Comparison of ENCODE assay signal across 22 cellular contexts in genomic region chr14:26414103-26414502, GRCh38.
DNase-seq lines count a peak whose midpoint lies in the region; ATAC-seq, FAIRE-seq and TF ChIP-seq lines count a peak whose summit lies in the region.
"Had no signal": no experiment of that assay in that cellular context is flagged by ENCODE, and none has a peak within 500 bp of the region (broad histone marks: within the 10 kb centered on the region; RNA-seq: fewer than 3 reads in every experiment).

No MANE protein-coding gene starts in this region.

- POLR2A ChIA-PET in HepG2 (lab: Yijun Ruan, JAX): no interaction called here

- no peak for TF ChIP-seq CTCF in mucosa of descending colon (IDR thresholded peaks at IDR 0.05)
- TF ChIP-seq CTCF in right lobe of liver (IDR thresholded peaks at IDR 0.05): no peak
- no peak for TF ChIP-seq CTCF in HepG2 (CRISPR knock-in tag; IDR thresholded peaks at IDR 0.05)

- 58% methylated on average over 1 of the region's 1 CpG for WGBS in right lobe of liver (ENCODE audit: insufficient coverage, low coverage, low lambda C conversion rate, missing lambda C conversion rate)
- 0% methylated on average over 1 of the region's 1 CpG for WGBS in HepG2 (ENCODE audit: low lambda C conversion rate)

- no peak overlapping the region for H2AFZ ChIP-seq in HepG2 (ENCODE audit: low read length)

- CTCF ChIA-PET in HepG2 (lab: Yijun Ruan, JAX; ENCODE audit: low intra/inter-chr PET ratio, low total read pairs): no interaction called here

- ATAC-seq in left colon (peak; percentile 82), mucosa of descending colon (peak; percentile 68), right lobe of liver (no peak), HepG2 (no peak)
- ATAC-seq: A549; CD8-positive, alpha-beta T cell; GM12878 had no signal

- H3K27ac ChIP-seq in right lobe of liver (no peak overlapping the region), HepG2 (ENCODE audit: extremely low read length, insufficient read depth, low read length) (no peak overlapping the region)
- H3K27ac ChIP-seq: 22Rv1; A549; BLaER1 treated with 17β-estradiol and CSF1 and Interleukin-3, amounts not matched to agents 10 nM and 100 nM; C4-2B had no signal

- no peak for FAIRE-seq in HepG2 (lab: Jason Lieb, UNC)
- FAIRE-seq: A549, D721Med, GM12878, GM12892, GM19239 had no signal

- no peak for TF ChIP-seq EP300 in HepG2 (IDR thresholded peaks at IDR 0.05; ENCODE audit: low read depth in 2 of 2, low read length in 2 of 2)
- TF ChIP-seq EP300 in HepG2 (CRISPR knock-in tag; IDR thresholded peaks at IDR 0.05; ENCODE audit: borderline replicate concordance): no peak

- no peaks in the 10 kb centered on the region for H4K20me1 ChIP-seq in HepG2 (ENCODE audit: insufficient read depth, low read length)
- H4K20me1 ChIP-seq: BLaER1 treated with 17β-estradiol and CSF1 and Interleukin-3, amounts not matched to agents 10 nM and 100 nM had no signal

- BruUV-seq in HepG2 (replicated peaks; lab: Mats Ljungman, UMichigan): no TSS peak

- in situ Hi-C loops in G401 (cut with HindIII; ENCODE audit: low sequenced_read_pairs) (no loop called here), HepG2 (cut with HindIII; ENCODE audit: extremely low pct_ligation_motif_present, low pct_unique_long_range_greater_than_20kb) (no loop called here)

- H3K4me3 ChIP-seq in mucosa of descending colon: no peak overlapping the region
- H3K4me3 ChIP-seq in right lobe of liver: no peak overlapping the region
- no peak overlapping the region for H3K4me3 ChIP-seq in HepG2 (replicated peaks in 1 of 3; ENCODE audit: insufficient read depth in 1 of 3, low read depth in 2 of 3, low read length in 3 of 3)
- H3K4me3 ChIP-seq: A549; BLaER1 treated with 17β-estradiol and CSF1 and Interleukin-3, amounts not matched to agents 10 nM and 100 nM; GM12878 had no signal

- H3K4me2 ChIP-seq in HepG2 (ENCODE audit: low read depth, low read length): no peak overlapping the region
- H3K4me2 ChIP-seq: A549; BLaER1 treated with 17β-estradiol and CSF1 and Interleukin-3, amounts not matched to agents 10 nM and 100 nM had no signal

- no peaks in the 10 kb centered on the region for H3K9me3 ChIP-seq in mucosa of descending colon
- no peaks in the 10 kb centered on the region for H3K9me3 ChIP-seq in right lobe of liver
- H3K9me3 ChIP-seq in HepG2 (ENCODE audit: low read length): peaks cover 96% of the 10 kb centered on the region
- H3K9me3 ChIP-seq: A549; BLaER1 treated with 17β-estradiol and CSF1 and Interleukin-3, amounts not matched to agents 10 nM and 100 nM; Caco-2 had no signal

- H3K36me3 ChIP-seq in mucosa of descending colon (ENCODE audit: low read depth) (no peaks in the 10 kb centered on the region), right lobe of liver (no peaks in the 10 kb centered on the region), HepG2 (replicated peaks in 1 of 2; ENCODE audit: control insufficient read depth in 1 of 2, insufficient read depth in 2 of 2, low read length in 2 of 2) (no peaks in the 10 kb centered on the region)
- H3K36me3 ChIP-seq: BLaER1 treated with 17β-estradiol and CSF1 and Interleukin-3, amounts not matched to agents 10 nM and 100 nM had no signal

- peak; percentile 18 for DNase-seq in G401 (ENCODE audit: low spot score)
- peak; percentile 13 for DNase-seq in SW480 (ENCODE audit: low spot score)
- no peak for DNase-seq in left colon
- no peak for DNase-seq in mucosa of descending colon
- DNase-seq in kidney tubule cell (ENCODE audit: low spot score): no peak
- no peak for DNase-seq in right lobe of liver
- no peak for DNase-seq in HepG2 (ENCODE audit: low spot score)
- DNase-seq: AML-193; Caco-2; Calu3; CD4-positive, alpha-beta T cell; CD8-positive, alpha-beta T cell; DMS79 treated with DMSO at 0.1 percent for 48 hours; GDM1 had no signal

- intact Hi-C loops in left colon (cut with DNase I, micrococcal nuclease) (no loop called here), mucosa of descending colon (cut with DNase I, micrococcal nuclease) (no loop called here), right lobe of liver (cut with DNase I) (no loop called here), HepG2 (cut with micrococcal nuclease; ENCODE audit: unreplicated experiment) (no loop called here)

- no peaks in the 10 kb centered on the region for H3K79me2 ChIP-seq in HepG2 (ENCODE audit: insufficient read depth, low read length)

- no peak for TF ChIP-seq POLR2A in right lobe of liver (IDR thresholded peaks at IDR 0.05)
- no peak for TF ChIP-seq POLR2A in HepG2 (IDR thresholded peaks at IDR 0.05; ENCODE audit: insufficient read depth in 1 of 2, low read depth in 2 of 2, low read length in 2 of 2)

- H3K9ac ChIP-seq in HepG2 (ENCODE audit: insufficient read depth, low read depth, low read length): no peak overlapping the region
- H3K9ac ChIP-seq: BLaER1 treated with 17β-estradiol and CSF1 and Interleukin-3, amounts not matched to agents 10 nM and 100 nM had no signal

- no peak for TF ChIP-seq RAD21 in HepG2 (CRISPR knock-in tag; IDR thresholded peaks at IDR 0.05)

- H3K4me1 ChIP-seq in mucosa of descending colon (ENCODE audit: low read depth) (peaks cover 2% of the 10 kb centered on the region), right lobe of liver (no peaks in the 10 kb centered on the region), HepG2 (ENCODE audit: insufficient read depth, low read length) (no peaks in the 10 kb centered on the region)
- H3K4me1 ChIP-seq: A549; BLaER1 treated with 17β-estradiol and CSF1 and Interleukin-3, amounts not matched to agents 10 nM and 100 nM; Caco-2 had no signal

- H3K27me3 ChIP-seq in right lobe of liver (no peaks in the 10 kb centered on the region), HepG2 (ENCODE audit: control insufficient read depth in 1 of 2, insufficient read depth in 2 of 2, low read length in 2 of 2) (no peaks in the 10 kb centered on the region)
- H3K27me3 ChIP-seq: BLaER1 treated with 17β-estradiol and CSF1 and Interleukin-3, amounts not matched to agents 10 nM and 100 nM had no signal

TF ChIP-seq in HepG2, 621 proteins besides CTCF, POLR2A, EP300 and RAD21:
- TF ChIP-seq PCBP1 (IDR thresholded peaks at IDR 0.05; ENCODE audit: borderline replicate concordance, low read depth, low read length): no peak
- TF ChIP-seq CEBPG (CRISPR knock-in tag; IDR thresholded peaks at IDR 0.05): no peak
- TF ChIP-seq HINFP (CRISPR knock-in tag; IDR thresholded peaks at IDR 0.05; ENCODE audit: low read depth): no peak
- no peak for TF ChIP-seq ZFP36L1 (CRISPR knock-in tag; IDR thresholded peaks at IDR 0.05)
- TF ChIP-seq KLF11 (CRISPR knock-in tag; IDR thresholded peaks at IDR 0.05): no peak
- no peak for TF ChIP-seq ZNF703 (CRISPR knock-in tag; IDR thresholded peaks at IDR 0.05; ENCODE audit: borderline replicate concordance)
- no peak for TF ChIP-seq CENPX (CRISPR knock-in tag; IDR thresholded peaks at IDR 0.05)
- TF ChIP-seq TCF7L2 (IDR thresholded peaks at IDR 0.05; ENCODE audit: low read depth, low read length): no peak
- TF ChIP-seq TRIM22 (IDR thresholded peaks at IDR 0.05): no peak
- TF ChIP-seq ZNF260 (CRISPR knock-in tag; IDR thresholded peaks at IDR 0.05; ENCODE audit: borderline replicate concordance, low read depth): no peak
- no peak for TF ChIP-seq XRCC5 (optimal IDR thresholded peaks at IDR 0.05; ENCODE audit: low read length)
- no peak for TF ChIP-seq KDM5A (IDR thresholded peaks at IDR 0.05; ENCODE audit: borderline replicate concordance, low read length)
- no peak for TF ChIP-seq KDM4B (CRISPR knock-in tag; IDR thresholded peaks at IDR 0.05)
- no peak for TF ChIP-seq NRL (CRISPR knock-in tag; IDR thresholded peaks at IDR 0.05; ENCODE audit: borderline replicate concordance)
TF ChIP-seq in HepG2: peak in this region for 0.

Comparison
In these comparisons a context has a peak if more than half of its experiments do, and no peak if none do; other contexts are left out.
1. DNase-seq: peak in G401 (single experiment) and SW480 (single experiment); none in left colon (0 of 2), mucosa of descending colon (0 of 3), kidney tubule cell (single experiment), right lobe of liver (0 of 3) and HepG2 (single experiment).
2. ATAC-seq: peak in left colon (single experiment) and mucosa of descending colon (single experiment); none in right lobe of liver (0 of 4) and HepG2 (single experiment).